In genomic region chr22:37823134-37823985, GRCh38 we compare ENCODE assay signal across 17 cellular contexts. TPM values are rescaled to one million over a fixed set of nuclear protein-coding genes. Genes with fewer than 3 reads are reported as not detected.
DNase-seq lines count a peak whose midpoint lies in the region; ATAC-seq and TF ChIP-seq lines count a peak whose summit lies in the region.
"Had no signal": no experiment of that assay in that cellular context is flagged by ENCODE, and none has a peak within 500 bp of the region (broad histone marks: within the 10 kb centered on the region; RNA-seq: fewer than 3 reads in every experiment).

TSS of gene GALR3 (plus strand) at chr22:37823382. CDS start at chr22:37823407, 25 bp downstream.

- H3K27me3 ChIP-seq in HUES64 (ENCODE audit: insufficient read depth, low read length) (peaks cover 54% of the 10 kb centered on the region), hepatocyte (peaks cover 50% of the 10 kb centered on the region)

- DNase-seq in T-helper 2 cell treated with Interferon-gamma antibody and Interleukin-4, amounts not matched to agents 5 μg/mL and 100 μg/mL, for 36 hours (ENCODE audit: low spot score), result no peak
- DNase-seq in T-helper 2 cell, result no peak
- DNase-seq in activated T-helper 2 cell treated with anti-CD3 and anti-CD28 coated beads, Interferon-gamma antibody, Interleukin-2, Interleukin-4, amounts not matched to agents 10 μg/mL and 5 μg/mL and 100 μg/mL, durations not matched to agents 14 hours and 24 hours and 36 hours (ENCODE audit: low spot score), result no peak
- no peak for DNase-seq in natural killer cell
- no peak for DNase-seq in dermis blood vessel endothelial cell
- no peak for DNase-seq in hepatocyte (ENCODE audit: low spot score)
- no peak for DNase-seq in NCI-H1436 (lab: John Stamatoyannopoulos, UW)
- DNase-seq: DND-41; HFFc6; KBM-7; NCI-H1930; PC-9; stimulated activated CD4-positive, alpha-beta T cell treated with anti-CD3 and anti-CD28 coated beads, Interleukin-2, amount 100 ng/mL, for 24 hours; SW 1271 had no signal

- intact Hi-C loops in activated T-helper 2 cell treated with anti-CD3 and anti-CD28 coated beads, Interferon-gamma antibody, Interleukin-2, Interleukin-4, amounts not matched to agents 10 μg/mL and 5 μg/mL and 100 μg/mL, durations not matched to agents 14 hours and 24 hours and 36 hours (cut with micrococcal nuclease), result no loop called here
- intact Hi-C loops in natural killer cell (cut with micrococcal nuclease), result no loop called here

- H3K4me1 ChIP-seq in HUES64 (ENCODE audit: insufficient read depth, low read length) (peaks cover 19% of the 10 kb centered on the region), hepatocyte (ENCODE audit: insufficient read depth) (peaks cover 9% of the 10 kb centered on the region)

- H3K4me2 ChIP-seq in hepatocyte, result no peak within 1 kb of the TSS
- H3K4me2 ChIP-seq: PC-9 had no signal

- H3K9ac ChIP-seq in HUES64 (ENCODE audit: low read depth, low read length), result no peak within 1 kb of the TSS

- no peaks in the 10 kb centered on the region for H3K9me2 ChIP-seq in hepatocyte (replicated peaks; ENCODE audit: insufficient read depth)

- H3K36me3 ChIP-seq in HUES64 (ENCODE audit: insufficient read depth, low read length) (no peaks in the 10 kb centered on the region), hepatocyte (replicated peaks; ENCODE audit: insufficient read depth, low read depth) (no peaks in the 10 kb centered on the region)

- no peaks in the 10 kb centered on the region for H3K79me2 ChIP-seq in hepatocyte

- no peak for ATAC-seq in natural killer cell
- ATAC-seq: stimulated activated memory B cell treated with anti-CD40 and anti-IgM and Interleukin-4, amounts not matched to agents 10 μg/mL and 1 μg/mL and 100 μg/mL, for 72 hours had no signal

- WGBS in HUES64, result 78% methylated on average over 21 of the region's 21 CpGs
- WGBS in hepatocyte (ENCODE audit: low lambda C conversion rate, missing lambda C conversion rate), result 74% methylated on average over 20 of the region's 21 CpGs

- H3K4me3 ChIP-seq in HUES64 (ENCODE audit: low read length) (peak within 1 kb of the TSS; percentile 53; the same call in 1 of the 2 replicates), hepatocyte (no peak within 1 kb of the TSS)
- H3K4me3 ChIP-seq: PC-9 had no signal

- peaks cover 10% of the 10 kb centered on the region for H3K4me1 Mint-ChIP-seq in T-helper 2 cell treated with Interferon-gamma antibody and Interleukin-4, amounts not matched to agents 5 μg/mL and 100 μg/mL, for 36 hours (ENCODE audit: low read depth)
- H3K4me1 Mint-ChIP-seq in activated T-helper 2 cell treated with anti-CD3 and anti-CD28 coated beads, Interferon-gamma antibody, Interleukin-2, Interleukin-4, amounts not matched to agents 10 μg/mL and 5 μg/mL and 100 μg/mL, durations not matched to agents 14 hours and 24 hours and 36 hours (ENCODE audit: low read depth), result peaks cover 8% of the 10 kb centered on the region
- peaks cover 0 to 12% of the 10 kb centered on the region in 2 donors for H3K4me1 Mint-ChIP-seq in natural killer cell

- peaks cover 3% of the 10 kb centered on the region for H3K36me3 Mint-ChIP-seq in T-helper 2 cell treated with Interferon-gamma antibody and Interleukin-4, amounts not matched to agents 5 μg/mL and 100 μg/mL, for 36 hours (ENCODE audit: low read depth)
- H3K36me3 Mint-ChIP-seq in activated T-helper 2 cell treated with anti-CD3 and anti-CD28 coated beads, Interferon-gamma antibody, Interleukin-2, Interleukin-4, amounts not matched to agents 10 μg/mL and 5 μg/mL and 100 μg/mL, durations not matched to agents 14 hours and 24 hours and 36 hours (ENCODE audit: low read depth), result peaks cover 3% of the 10 kb centered on the region
- H3K36me3 Mint-ChIP-seq in natural killer cell, result no peaks in the 10 kb centered on the region
- H3K36me3 Mint-ChIP-seq: stimulated activated memory B cell treated with anti-CD40 and anti-IgM and Interleukin-4, amounts not matched to agents 10 μg/mL and 1 μg/mL and 100 μg/mL, for 72 hours had no signal

- H3K27ac ChIP-seq in HUES64 (ENCODE audit: low read depth, low read length), result no peak within 1 kb of the TSS
- H3K27ac ChIP-seq in hepatocyte, result no peak within 1 kb of the TSS
- H3K27ac ChIP-seq: PC-9 had no signal

- no peak for TF ChIP-seq CTCF in natural killer cell (IDR thresholded peaks at IDR 0.05)
- TF ChIP-seq CTCF in hepatocyte (IDR thresholded peaks at IDR 0.05; ENCODE audit: poor library complexity), result no peak

- H3K4me3 Mint-ChIP-seq in T-helper 2 cell treated with Interferon-gamma antibody and Interleukin-4, amounts not matched to agents 5 μg/mL and 100 μg/mL, for 36 hours, result peak within 1 kb of the TSS; percentile 62
- H3K4me3 Mint-ChIP-seq in activated T-helper 2 cell treated with anti-CD3 and anti-CD28 coated beads, Interferon-gamma antibody, Interleukin-2, Interleukin-4, amounts not matched to agents 10 μg/mL and 5 μg/mL and 100 μg/mL, durations not matched to agents 14 hours and 24 hours and 36 hours (ENCODE audit: low read depth), result peak within 1 kb of the TSS; percentile 58
- peak within 1 kb of the TSS; percentile 47 for H3K4me3 Mint-ChIP-seq in natural killer cell
- H3K4me3 Mint-ChIP-seq: HFFc6 had no signal

- no peak within 1 kb of the TSS for H3K27ac Mint-ChIP-seq in T-helper 2 cell treated with Interferon-gamma antibody and Interleukin-4, amounts not matched to agents 5 μg/mL and 100 μg/mL, for 36 hours
- no peak within 1 kb of the TSS for H3K27ac Mint-ChIP-seq in activated T-helper 2 cell treated with anti-CD3 and anti-CD28 coated beads, Interferon-gamma antibody, Interleukin-2, Interleukin-4, amounts not matched to agents 10 μg/mL and 5 μg/mL and 100 μg/mL, durations not matched to agents 14 hours and 24 hours and 36 hours
- H3K27ac Mint-ChIP-seq in natural killer cell, result no peak within 1 kb of the TSS
- H3K27ac Mint-ChIP-seq: HFFc6; stimulated activated memory B cell treated with anti-CD40 and anti-IgM and Interleukin-4, amounts not matched to agents 10 μg/mL and 1 μg/mL and 100 μg/mL, for 72 hours had no signal

- no peaks in the 10 kb centered on the region for H3K9me3 Mint-ChIP-seq in T-helper 2 cell treated with Interferon-gamma antibody and Interleukin-4, amounts not matched to agents 5 μg/mL and 100 μg/mL, for 36 hours
- no peaks in the 10 kb centered on the region for H3K9me3 Mint-ChIP-seq in activated T-helper 2 cell treated with anti-CD3 and anti-CD28 coated beads, Interferon-gamma antibody, Interleukin-2, Interleukin-4, amounts not matched to agents 10 μg/mL and 5 μg/mL and 100 μg/mL, durations not matched to agents 14 hours and 24 hours and 36 hours
- no peaks in the 10 kb centered on the region for H3K9me3 Mint-ChIP-seq in natural killer cell
- H3K9me3 Mint-ChIP-seq: HFFc6; stimulated activated memory B cell treated with anti-CD40 and anti-IgM and Interleukin-4, amounts not matched to agents 10 μg/mL and 1 μg/mL and 100 μg/mL, for 72 hours had no signal

- H3K9me3 ChIP-seq in HUES64 (ENCODE audit: insufficient read depth, low read depth, low read length), result no peaks in the 10 kb centered on the region
- no peaks in the 10 kb centered on the region for H3K9me3 ChIP-seq in hepatocyte (ENCODE audit: low read depth)

- no peaks in the 10 kb centered on the region for H4K20me1 ChIP-seq in hepatocyte (ENCODE audit: insufficient read depth, poor library complexity, severe bottlenecking)

- peaks cover 39% of the 10 kb centered on the region for H3K27me3 Mint-ChIP-seq in T-helper 2 cell treated with Interferon-gamma antibody and Interleukin-4, amounts not matched to agents 5 μg/mL and 100 μg/mL, for 36 hours (ENCODE audit: low read depth)
- peaks cover 34% of the 10 kb centered on the region for H3K27me3 Mint-ChIP-seq in activated T-helper 2 cell treated with anti-CD3 and anti-CD28 coated beads, Interferon-gamma antibody, Interleukin-2, Interleukin-4, amounts not matched to agents 10 μg/mL and 5 μg/mL and 100 μg/mL, durations not matched to agents 14 hours and 24 hours and 36 hours (ENCODE audit: low read depth)
- H3K27me3 Mint-ChIP-seq in natural killer cell (ENCODE audit: low read depth in 2 of 2), result peaks cover 0 to 17% of the 10 kb centered on the region in 2 donors

- H2AFZ ChIP-seq in hepatocyte, result no peak within 1 kb of the TSS
- H2AFZ ChIP-seq: PC-9 had no signal

RNA-seq across cellular contexts. Expression of gene GALR3, which starts in this region (rescaled TPM):
- polyA plus RNA-seq in HUES64 (2013, experiment 1 of 2), result 0.20 TPM
- not detected for polyA plus RNA-seq in HUES64 (2013, experiment 2 of 2)
- 0.28 and 0.32 TPM in 2 replicates for total RNA-seq in activated T-helper 2 cell treated with anti-CD3 and anti-CD28 coated beads, Interferon-gamma antibody, Interleukin-2, Interleukin-4, amounts not matched to agents 10 μg/mL and 5 μg/mL and 100 μg/mL, durations not matched to agents 14 hours and 24 hours and 36 hours
- total RNA-seq in natural killer cell, result under 1 TPM in 2 of 3 donors, not detected in 1; 0.24 to 0.32 TPM
- total RNA-seq in dermis blood vessel endothelial cell, result 0.14 TPM in 1 of 2 replicates, not detected in the other
- total RNA-seq in hepatocyte, result not detected in 2 replicates
- 0.29 TPM in 1 of 2 replicates, not detected in the other for polyA plus RNA-seq in hepatocyte
- total RNA-seq: dermis microvascular lymphatic vessel endothelial cell, HFFc6 had no signal
